Comparison of ENCODE assay signal across 17 cellular contexts in the genomic region with DNA sequence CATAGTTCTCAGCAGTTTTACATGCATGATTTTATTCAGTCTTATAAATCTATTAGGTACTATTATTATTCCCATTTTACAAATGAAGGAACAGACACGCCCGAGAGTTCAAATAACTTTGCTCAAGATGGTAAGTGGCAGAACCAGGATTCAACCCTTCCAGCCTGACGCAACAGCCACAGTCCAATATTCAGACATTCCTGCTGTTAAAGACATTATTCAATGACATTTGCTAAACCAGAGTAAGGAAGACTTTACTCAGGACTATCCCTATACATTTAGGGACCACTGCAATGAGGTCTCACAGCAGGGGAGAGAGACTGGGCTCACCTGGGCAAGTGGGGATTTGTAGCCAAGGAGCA.
"Had no signal": no experiment of that assay in that cellular context is flagged by ENCODE, and none has a peak within 500 bp of the region (broad histone marks: within the 10 kb centered on the region; RNA-seq: fewer than 3 reads in every experiment).

No MANE protein-coding gene starts in this region.

- FAIRE-seq: bronchial epithelial cell, pancreas had no signal

- ATAC-seq: activated naive CD8-positive, alpha-beta T cell treated with anti-CD3 and anti-CD28 coated beads, Interleukin-2, amount 50 U/mL, for 24 hours; foreskin keratinocyte had no signal

- H3K27me3 ChIP-seq: ascending aorta, pancreas, vagina had no signal

- H3K4me1 ChIP-seq: ascending aorta, foreskin keratinocyte, transverse colon had no signal

- H3K36me3 ChIP-seq: ascending aorta, pancreas, transverse colon, vagina, WERI-Rb-1 had no signal

- H3K27ac Mint-ChIP-seq: activated naive CD8-positive, alpha-beta T cell treated with anti-CD3 and anti-CD28 coated beads, Interleukin-2, amount 50 U/mL, for 24 hours; activated T-helper 1 cell treated with anti-CD3 and anti-CD28 coated beads, Interleukin-12 subunit alpha, Interleukin-12 subunit beta, Interleukin-2, Interleukin-4 antibody, amounts not matched to agents 30 ng/mL and 10 ng/mL and 1 ng/mL, durations not matched to agents 14 hours and 24 hours and 36 hours; dendritic cell treated with granulocyte-macrophage colony-stimulating factor and Interleukin-4, amounts not matched to agents 40 ng/mL and 50 ng/mL, for 4 days had no signal

- H3K9me3 ChIP-seq: ascending aorta, pancreas, transverse colon, vagina had no signal

- DNase-seq: activated CD4-positive, alpha-beta T cell treated with anti-CD3 and anti-CD28 coated beads for 4 hours; activated naive CD8-positive, alpha-beta T cell treated with anti-CD3 and anti-CD28 coated beads, Interleukin-2, amount 50 U/mL, for 24 hours; effector memory CD4-positive, alpha-beta T cell; pancreas; stimulated activated CD4-positive, alpha-beta T cell treated with anti-CD3 and anti-CD28 coated beads, Interleukin-15, amount 100 ng/mL, for 24 hours; stimulated activated CD4-positive, alpha-beta T cell treated with anti-CD3 and anti-CD28 coated beads, Interleukin-4, amount 100 ng/mL, for 1 hour; stimulated activated naive CD4-positive, alpha-beta T cell treated with Interleukin-2 at 50 U/mL for 16 hours; T-helper 1 cell; T1000; transverse colon; WERI-Rb-1 had no signal

- H3K4me3 Mint-ChIP-seq: activated naive CD8-positive, alpha-beta T cell treated with anti-CD3 and anti-CD28 coated beads, Interleukin-2, amount 50 U/mL, for 24 hours; activated T-helper 1 cell treated with anti-CD3 and anti-CD28 coated beads, Interleukin-12 subunit alpha, Interleukin-12 subunit beta, Interleukin-2, Interleukin-4 antibody, amounts not matched to agents 30 ng/mL and 10 ng/mL and 1 ng/mL, durations not matched to agents 14 hours and 24 hours and 36 hours; dendritic cell treated with granulocyte-macrophage colony-stimulating factor and Interleukin-4, amounts not matched to agents 40 ng/mL and 50 ng/mL, for 4 days had no signal

- H3K4me3 ChIP-seq: ascending aorta, pancreas, transverse colon, vagina had no signal

- H3K27ac ChIP-seq: ascending aorta, foreskin keratinocyte, pancreas, transverse colon, vagina, WERI-Rb-1 had no signal

- H3K9me3 Mint-ChIP-seq: activated naive CD8-positive, alpha-beta T cell treated with anti-CD3 and anti-CD28 coated beads, Interleukin-2, amount 50 U/mL, for 24 hours; activated T-helper 1 cell treated with anti-CD3 and anti-CD28 coated beads, Interleukin-12 subunit alpha, Interleukin-12 subunit beta, Interleukin-2, Interleukin-4 antibody, amounts not matched to agents 30 ng/mL and 10 ng/mL and 1 ng/mL, durations not matched to agents 14 hours and 24 hours and 36 hours; dendritic cell treated with granulocyte-macrophage colony-stimulating factor and Interleukin-4, amounts not matched to agents 40 ng/mL and 50 ng/mL, for 4 days had no signal
